8 cellular contexts compared by ENCODE assay signal in genomic region chr6:30614843-30615218, GRCh38. TPM values are rescaled to one million over a fixed set of nuclear protein-coding genes. Genes with fewer than 3 reads are reported as not detected.
DNase-seq lines count a peak whose midpoint lies in the region; ATAC-seq, FAIRE-seq and TF ChIP-seq lines count a peak whose summit lies in the region.

No MANE protein-coding gene starts in this region.

- peak overlapping the region; percentile 88 for H3K4me2 ChIP-seq in HepG2 (ENCODE audit: low read depth, low read length)

- POLR2A ChIA-PET in HepG2 (lab: Yijun Ruan, JAX) = interaction anchor here (0.7 to 4.8 kb wide), 43 partner anchors 10 to 1207 kb away, joined by 3 to 172 read pairs (median 4); partner anchors contain the start of genes ABCF1, ATAT1, C6orf136 and DHX16

- peak; percentile 38 for ATAC-seq in GM19035 (IDR thresholded peaks at IDR 0.05; ENCODE audit: unreplicated experiment)
- peak; percentile 58 for ATAC-seq in HepG2

- FAIRE-seq in HepG2 (lab: Jason Lieb, UNC) = peak; percentile 66

- peak overlapping the region; percentile 92 to 100 (median 99) for H3K27ac ChIP-seq in dorsolateral prefrontal cortex
- peak overlapping the region; percentile 98 for H3K27ac ChIP-seq in HepG2 (ENCODE audit: extremely low read length, insufficient read depth, low read length)

- peaks cover 12% of the 10 kb centered on the region for H4K20me1 ChIP-seq in HepG2 (ENCODE audit: insufficient read depth, low read length)

- H3K9ac ChIP-seq in HepG2 (ENCODE audit: insufficient read depth, low read depth, low read length) = peak overlapping the region; percentile 100

- peaks cover 35% of the 10 kb centered on the region for H3K4me1 ChIP-seq in HepG2 (ENCODE audit: insufficient read depth, low read length)

- no peaks in the 10 kb centered on the region for H3K9me3 ChIP-seq in HepG2 (ENCODE audit: low read length)

- TF ChIP-seq EP300 in HepG2 (IDR thresholded peaks at IDR 0.05; ENCODE audit: low read depth in 2 of 2, low read length in 2 of 2) = peak in 1 of 2 experiments; percentile 52; a peak in 2 of 4 replicates
- no peak for TF ChIP-seq EP300 in HepG2 (CRISPR knock-in tag; IDR thresholded peaks at IDR 0.05; ENCODE audit: borderline replicate concordance)

- H3K4me3 ChIP-seq in dorsolateral prefrontal cortex = peak overlapping the region; percentile 62 to 100 (median 91)
- peak overlapping the region; percentile 74 to 97 (median 87); a peak in 5 of 6 replicates for H3K4me3 ChIP-seq in HepG2 (replicated peaks in 1 of 3; ENCODE audit: insufficient read depth in 1 of 3, low read depth in 2 of 3, low read length in 3 of 3)

- peak in 1 of 2 experiments; percentile 65; a peak in 2 of 4 replicates for TF ChIP-seq POLR2A in HepG2 (IDR thresholded peaks at IDR 0.05; ENCODE audit: insufficient read depth in 1 of 2, low read depth in 2 of 2, low read length in 2 of 2)

- 0 out of 2 replicates have a peak, but pooled peaks have one; percentile 8 for TF ChIP-seq RAD21 in HepG2 (CRISPR knock-in tag; IDR thresholded peaks at IDR 0.05)

- in situ Hi-C loops in HepG2 (cut with HindIII; ENCODE audit: extremely low pct_ligation_motif_present, low pct_unique_long_range_greater_than_20kb) = no loop called here

- H3K27me3 ChIP-seq in dorsolateral prefrontal cortex (no peaks in the 10 kb centered on the region), HepG2 (ENCODE audit: control insufficient read depth in 1 of 2, insufficient read depth in 2 of 2, low read length in 2 of 2) (no peaks in the 10 kb centered on the region; a peak in 1 of 5 replicates)

- intact Hi-C loops in dorsolateral prefrontal cortex (cut with DNase I) = loop anchor here (5.0 kb wide), 3 partner anchors 43 to 102 kb away; partner anchors contain the start of genes ABCF1 (in 1 of the 2), GNL1 (in 1 of the 2), MDC1 (in 1 of the 2) and PRR3 (in 1 of the 2)
- intact Hi-C loops in HepG2 (cut with micrococcal nuclease; ENCODE audit: unreplicated experiment) = loop anchor here (5.0 kb wide), 1 partner anchor 42 kb away; no protein-coding TSS in a partner anchor

- H3K79me2 ChIP-seq in HepG2 (ENCODE audit: insufficient read depth, low read length) = peaks cover 44% of the 10 kb centered on the region

- peak; percentile 93 for DNase-seq in AG08395 (ENCODE audit: low spot score)
- DNase-seq in HK-2 (ENCODE audit: unreplicated experiment) = peak; percentile 81
- DNase-seq in NCI-H82 (lab: John Stamatoyannopoulos, UW) = peak; percentile 99
- DNase-seq in activated CD4-positive, alpha-beta T cell treated with anti-CD3 and anti-CD28 coated beads, Interleukin-2, amount 50 U/mL, for 48 hours = peak; percentile 77 to 86
- peak; percentile 29 to 91 (median 85) for DNase-seq in dorsolateral prefrontal cortex
- DNase-seq in HepG2 (ENCODE audit: low spot score) = peak; percentile 99
- peak; percentile 69 for DNase-seq in stimulated activated CD4-positive, alpha-beta T cell treated with anti-CD3 and anti-CD28 coated beads, Interleukin-4, amount 100 ng/mL, for 1 hour

- WGBS in HepG2 (ENCODE audit: low lambda C conversion rate) = 1% methylated on average over 6 of the region's 6 CpGs

- CTCF ChIA-PET in HepG2 (lab: Yijun Ruan, JAX; ENCODE audit: low intra/inter-chr PET ratio, low total read pairs) = no interaction called here

- no peak overlapping the region for H2AFZ ChIP-seq in HepG2 (ENCODE audit: low read length)

- no TSS peak for BruUV-seq in HepG2 (replicated peaks; lab: Mats Ljungman, UMichigan)

- peaks cover 2 to 12% of the 10 kb centered on the region in 2 experiments for H3K36me3 ChIP-seq in HepG2 (replicated peaks in 1 of 2; ENCODE audit: control insufficient read depth in 1 of 2, insufficient read depth in 2 of 2, low read length in 2 of 2)

- TF ChIP-seq CTCF in dorsolateral prefrontal cortex (IDR thresholded peaks at IDR 0.05 in 54 of 56, conservative IDR thresholded peaks at IDR 0.05 in 2 of 56; ENCODE audit: low read depth in 1 of 56, partially characterized antibody in 56 of 56) (peak in 7 of 56 donors; percentile 9 to 30 (median 24)), HepG2 (CRISPR knock-in tag; IDR thresholded peaks at IDR 0.05) (no peak)

RNA-seq across cellular contexts. Expression of gene PPP1R10, which starts 2.2 kb away (rescaled TPM):
- 100 to 1,000 TPM in 1 of 120 experiments, 10 to 100 TPM in 119; 42.2 to 100 (median 68.4) TPM for total RNA-seq in dorsolateral prefrontal cortex
- 19.5 and 38.4 TPM in 2 replicates for total RNA-seq in HepG2 (2016; rRNA removed; fragmentation: Illumina TruSeq; extraction: Trizol)
- total RNA-seq in HepG2 (2016; cell fraction: cytosol; rRNA removed; fragmentation: Illumina TruSeq; extraction: Trizol; ENCODE audit: low read depth) = 5.1 and 5.4 TPM in 2 replicates
- total RNA-seq in HepG2 (2016; cell fraction: insoluble cytoplasmic fraction; rRNA removed; fragmentation: Illumina TruSeq; extraction: Trizol) = 13.2 and 42.6 TPM in 2 replicates
- 19.2 and 21.3 TPM in 2 replicates for total RNA-seq in HepG2 (2016; cell fraction: membrane; rRNA removed; fragmentation: Illumina TruSeq; extraction: Trizol)
- total RNA-seq in HepG2 (2016; cell fraction: nucleus; rRNA removed; fragmentation: Illumina TruSeq; extraction: Trizol) = 91.7 and 92.9 TPM in 2 replicates
- 24.2 and 26.3 TPM in 2 replicates for polyA plus RNA-seq in HepG2 (2011; rRNA removed)
- 7.9 and 8.8 TPM in 2 replicates for polyA plus RNA-seq in HepG2 (2011; cell fraction: cytosol; rRNA removed)
- 65.0 and 73.1 TPM in 2 replicates for polyA plus RNA-seq in HepG2 (2011; cell fraction: nucleus; rRNA removed)
- polyA plus RNA-seq in HepG2 (2012) = 21.8 and 27.4 TPM in 2 replicates
- polyA plus RNA-seq in HepG2 (2016; cell fraction: cytosol; fragmentation: Illumina TruSeq; extraction: Trizol; ENCODE audit: low read depth) = 1.3 and 1.7 TPM in 2 replicates
- polyA plus RNA-seq in HepG2 (2016; cell fraction: insoluble cytoplasmic fraction; fragmentation: Illumina TruSeq; extraction: Trizol; ENCODE audit: low read depth) = 13.5 and 21.2 TPM in 2 replicates
- polyA plus RNA-seq in HepG2 (2016; cell fraction: membrane; fragmentation: Illumina TruSeq; extraction: Trizol; ENCODE audit: low read depth) = 3.0 and 3.3 TPM in 2 replicates
- polyA plus RNA-seq in HepG2 (2016; cell fraction: nucleus; fragmentation: Illumina TruSeq; extraction: Trizol; ENCODE audit: insufficient read depth, low read depth) = 51.3 and 58.2 TPM in 2 replicates
- polyA minus RNA-seq in HepG2 (2011; rRNA and poly(A)+ RNA removed; ENCODE audit: low replicate concordance) = 75.0 and 146 TPM in 2 replicates
- polyA minus RNA-seq in HepG2 (2011; cell fraction: cytosol; rRNA and poly(A)+ RNA removed) = 20.5 and 21.2 TPM in 2 replicates
- 501 and 572 TPM in 2 replicates for polyA minus RNA-seq in HepG2 (2011; cell fraction: nucleus; rRNA and poly(A)+ RNA removed)

RNA-seq across cellular contexts. Expression of gene MRPS18B, which starts 2.8 kb away (rescaled TPM):
- total RNA-seq in dorsolateral prefrontal cortex = 10 to 100 TPM; 25.2 to 53.5 (median 36.4) TPM
- 125 and 143 TPM in 2 replicates for total RNA-seq in HepG2 (2016; rRNA removed; fragmentation: Illumina TruSeq; extraction: Trizol)
- 32.6 TPM in 2 replicates for total RNA-seq in HepG2 (2016; cell fraction: cytosol; rRNA removed; fragmentation: Illumina TruSeq; extraction: Trizol; ENCODE audit: low read depth)
- total RNA-seq in HepG2 (2016; cell fraction: insoluble cytoplasmic fraction; rRNA removed; fragmentation: Illumina TruSeq; extraction: Trizol) = 120 and 146 TPM in 2 replicates
- 53.3 and 56.2 TPM in 2 replicates for total RNA-seq in HepG2 (2016; cell fraction: membrane; rRNA removed; fragmentation: Illumina TruSeq; extraction: Trizol)
- total RNA-seq in HepG2 (2016; cell fraction: nucleus; rRNA removed; fragmentation: Illumina TruSeq; extraction: Trizol) = 38.3 and 39.9 TPM in 2 replicates
- polyA plus RNA-seq in HepG2 (2011; rRNA removed) = 120 and 131 TPM in 2 replicates
- 137 and 149 TPM in 2 replicates for polyA plus RNA-seq in HepG2 (2011; cell fraction: cytosol; rRNA removed)
- 25.6 and 35.8 TPM in 2 replicates for polyA plus RNA-seq in HepG2 (2011; cell fraction: nucleus; rRNA removed)
- 83.8 and 84.0 TPM in 2 replicates for polyA plus RNA-seq in HepG2 (2012)
- 28.1 and 28.2 TPM in 2 replicates for polyA plus RNA-seq in HepG2 (2016; cell fraction: cytosol; fragmentation: Illumina TruSeq; extraction: Trizol; ENCODE audit: low read depth)
- polyA plus RNA-seq in HepG2 (2016; cell fraction: insoluble cytoplasmic fraction; fragmentation: Illumina TruSeq; extraction: Trizol; ENCODE audit: low read depth) = 143 and 157 TPM in 2 replicates
- 41.0 and 43.8 TPM in 2 replicates for polyA plus RNA-seq in HepG2 (2016; cell fraction: membrane; fragmentation: Illumina TruSeq; extraction: Trizol; ENCODE audit: low read depth)
- 60.4 and 64.4 TPM in 2 replicates for polyA plus RNA-seq in HepG2 (2016; cell fraction: nucleus; fragmentation: Illumina TruSeq; extraction: Trizol; ENCODE audit: insufficient read depth, low read depth)
- polyA minus RNA-seq in HepG2 (2011; rRNA and poly(A)+ RNA removed; ENCODE audit: low replicate concordance) = 114 and 157 TPM in 2 replicates
- 64.3 and 74.7 TPM in 2 replicates for polyA minus RNA-seq in HepG2 (2011; cell fraction: cytosol; rRNA and poly(A)+ RNA removed)
- 20.7 and 27.8 TPM in 2 replicates for polyA minus RNA-seq in HepG2 (2011; cell fraction: nucleus; rRNA and poly(A)+ RNA removed)

RNA-seq across cellular contexts. Expression of gene ATAT1, which starts 11.8 kb away (rescaled TPM):
- total RNA-seq in dorsolateral prefrontal cortex (10 to 100 TPM; 24.7 to 47.2 (median 35.8) TPM), HepG2 (2016; rRNA removed; fragmentation: Illumina TruSeq; extraction: Trizol) (5.4 and 9.2 TPM in 2 replicates)
- total RNA-seq in HepG2 (2016; cell fraction: cytosol; rRNA removed; fragmentation: Illumina TruSeq; extraction: Trizol; ENCODE audit: low read depth) = 3.2 and 3.8 TPM in 2 replicates
- total RNA-seq in HepG2 (2016; cell fraction: insoluble cytoplasmic fraction; rRNA removed; fragmentation: Illumina TruSeq; extraction: Trizol) = 4.1 and 8.8 TPM in 2 replicates
- 4.9 and 5.1 TPM in 2 replicates for total RNA-seq in HepG2 (2016; cell fraction: membrane; rRNA removed; fragmentation: Illumina TruSeq; extraction: Trizol)
- 15.0 and 18.1 TPM in 2 replicates for total RNA-seq in HepG2 (2016; cell fraction: nucleus; rRNA removed; fragmentation: Illumina TruSeq; extraction: Trizol)
- 23.4 and 23.6 TPM in 2 replicates for polyA plus RNA-seq in HepG2 (2011; rRNA removed)
- 10.8 and 11.0 TPM in 2 replicates for polyA plus RNA-seq in HepG2 (2011; cell fraction: cytosol; rRNA removed)
- polyA plus RNA-seq in HepG2 (2011; cell fraction: nucleus; rRNA removed) = 109 and 119 TPM in 2 replicates
- 20.0 and 22.9 TPM in 2 replicates for polyA plus RNA-seq in HepG2 (2012)
- 5.4 and 5.6 TPM in 2 replicates for polyA plus RNA-seq in HepG2 (2016; cell fraction: cytosol; fragmentation: Illumina TruSeq; extraction: Trizol; ENCODE audit: low read depth)
- polyA plus RNA-seq in HepG2 (2016; cell fraction: insoluble cytoplasmic fraction; fragmentation: Illumina TruSeq; extraction: Trizol; ENCODE audit: low read depth) = 9.1 and 11.5 TPM in 2 replicates
- polyA plus RNA-seq in HepG2 (2016; cell fraction: membrane; fragmentation: Illumina TruSeq; extraction: Trizol; ENCODE audit: low read depth) = 6.3 and 6.4 TPM in 2 replicates
- 79.3 and 83.9 TPM in 2 replicates for polyA plus RNA-seq in HepG2 (2016; cell fraction: nucleus; fragmentation: Illumina TruSeq; extraction: Trizol; ENCODE audit: insufficient read depth, low read depth)
- 1.2 and 8.8 TPM in 2 replicates for polyA minus RNA-seq in HepG2 (2011; rRNA and poly(A)+ RNA removed; ENCODE audit: low replicate concordance)
- polyA minus RNA-seq in HepG2 (2011; cell fraction: cytosol; rRNA and poly(A)+ RNA removed) = 5.5 and 8.2 TPM in 2 replicates
- polyA minus RNA-seq in HepG2 (2011; cell fraction: nucleus; rRNA and poly(A)+ RNA removed) = 26.5 and 34.9 TPM in 2 replicates

RNA-seq across cellular contexts. Expression of gene C6orf136, which starts 32.1 kb away (rescaled TPM):
- 100 to 1,000 TPM in 1 of 120 experiments, 10 to 100 TPM in 119; 30.6 to 105 (median 61.8) TPM for total RNA-seq in dorsolateral prefrontal cortex
- total RNA-seq in HepG2 (2016; rRNA removed; fragmentation: Illumina TruSeq; extraction: Trizol) = 9.2 and 12.0 TPM in 2 replicates
- total RNA-seq in HepG2 (2016; cell fraction: cytosol; rRNA removed; fragmentation: Illumina TruSeq; extraction: Trizol; ENCODE audit: low read depth) = 33.8 and 41.8 TPM in 2 replicates
- total RNA-seq in HepG2 (2016; cell fraction: insoluble cytoplasmic fraction; rRNA removed; fragmentation: Illumina TruSeq; extraction: Trizol) = 8.9 and 10.1 TPM in 2 replicates
- total RNA-seq in HepG2 (2016; cell fraction: membrane; rRNA removed; fragmentation: Illumina TruSeq; extraction: Trizol) = 12.4 and 18.6 TPM in 2 replicates
- total RNA-seq in HepG2 (2016; cell fraction: nucleus; rRNA removed; fragmentation: Illumina TruSeq; extraction: Trizol) = 12.8 and 13.7 TPM in 2 replicates
- polyA plus RNA-seq in HepG2 (2011; rRNA removed) = 26.2 and 30.1 TPM in 2 replicates
- polyA plus RNA-seq in HepG2 (2011; cell fraction: cytosol; rRNA removed) = 17.0 and 17.6 TPM in 2 replicates
- polyA plus RNA-seq in HepG2 (2011; cell fraction: nucleus; rRNA removed) = 79.6 and 93.9 TPM in 2 replicates
- polyA plus RNA-seq in HepG2 (2012) = 22.0 and 33.4 TPM in 2 replicates
- polyA plus RNA-seq in HepG2 (2016; cell fraction: cytosol; fragmentation: Illumina TruSeq; extraction: Trizol; ENCODE audit: low read depth) = 10.0 and 11.2 TPM in 2 replicates
- 12.8 and 17.8 TPM in 2 replicates for polyA plus RNA-seq in HepG2 (2016; cell fraction: insoluble cytoplasmic fraction; fragmentation: Illumina TruSeq; extraction: Trizol; ENCODE audit: low read depth)
- 15.4 and 15.6 TPM in 2 replicates for polyA plus RNA-seq in HepG2 (2016; cell fraction: membrane; fragmentation: Illumina TruSeq; extraction: Trizol; ENCODE audit: low read depth)
- polyA plus RNA-seq in HepG2 (2016; cell fraction: nucleus; fragmentation: Illumina TruSeq; extraction: Trizol; ENCODE audit: insufficient read depth, low read depth) = 42.7 and 49.6 TPM in 2 replicates
- 24.3 and 32.9 TPM in 2 replicates for polyA minus RNA-seq in HepG2 (2011; rRNA and poly(A)+ RNA removed; ENCODE audit: low replicate concordance)
- polyA minus RNA-seq in HepG2 (2011; cell fraction: cytosol; rRNA and poly(A)+ RNA removed) = 13.4 and 18.0 TPM in 2 replicates
- polyA minus RNA-seq in HepG2 (2011; cell fraction: nucleus; rRNA and poly(A)+ RNA removed) = 13.8 and 16.6 TPM in 2 replicates

RNA-seq across cellular contexts. Expression of gene ABCF1, which starts 43.6 kb away (rescaled TPM):
- 10 to 100 TPM; 24.2 to 44.5 (median 34.1) TPM for total RNA-seq in dorsolateral prefrontal cortex
- 98.9 and 104 TPM in 2 replicates for total RNA-seq in HepG2 (2016; rRNA removed; fragmentation: Illumina TruSeq; extraction: Trizol)
- 8.1 and 8.9 TPM in 2 replicates for total RNA-seq in HepG2 (2016; cell fraction: cytosol; rRNA removed; fragmentation: Illumina TruSeq; extraction: Trizol; ENCODE audit: low read depth)
- total RNA-seq in HepG2 (2016; cell fraction: insoluble cytoplasmic fraction; rRNA removed; fragmentation: Illumina TruSeq; extraction: Trizol) = 89.2 and 106 TPM in 2 replicates
- 23.0 and 27.5 TPM in 2 replicates for total RNA-seq in HepG2 (2016; cell fraction: membrane; rRNA removed; fragmentation: Illumina TruSeq; extraction: Trizol)
- 61.2 and 71.0 TPM in 2 replicates for total RNA-seq in HepG2 (2016; cell fraction: nucleus; rRNA removed; fragmentation: Illumina TruSeq; extraction: Trizol)
- polyA plus RNA-seq in HepG2 (2011; rRNA removed) = 25.4 and 33.7 TPM in 2 replicates
- 35.0 and 35.5 TPM in 2 replicates for polyA plus RNA-seq in HepG2 (2011; cell fraction: cytosol; rRNA removed)
- 75.1 and 116 TPM in 2 replicates for polyA plus RNA-seq in HepG2 (2011; cell fraction: nucleus; rRNA removed)
- 50.5 and 61.2 TPM in 2 replicates for polyA plus RNA-seq in HepG2 (2012)
- polyA plus RNA-seq in HepG2 (2016; cell fraction: cytosol; fragmentation: Illumina TruSeq; extraction: Trizol; ENCODE audit: low read depth) = 5.5 and 7.0 TPM in 2 replicates
- polyA plus RNA-seq in HepG2 (2016; cell fraction: insoluble cytoplasmic fraction; fragmentation: Illumina TruSeq; extraction: Trizol; ENCODE audit: low read depth) = 87.5 and 108 TPM in 2 replicates
- polyA plus RNA-seq in HepG2 (2016; cell fraction: membrane; fragmentation: Illumina TruSeq; extraction: Trizol; ENCODE audit: low read depth) = 13.4 and 16.7 TPM in 2 replicates
- 107 and 118 TPM in 2 replicates for polyA plus RNA-seq in HepG2 (2016; cell fraction: nucleus; fragmentation: Illumina TruSeq; extraction: Trizol; ENCODE audit: insufficient read depth, low read depth)
- 69.0 and 79.0 TPM in 2 replicates for polyA minus RNA-seq in HepG2 (2011; rRNA and poly(A)+ RNA removed; ENCODE audit: low replicate concordance)
- 37.8 and 41.4 TPM in 2 replicates for polyA minus RNA-seq in HepG2 (2011; cell fraction: cytosol; rRNA and poly(A)+ RNA removed)
- polyA minus RNA-seq in HepG2 (2011; cell fraction: nucleus; rRNA and poly(A)+ RNA removed) = 51.5 and 64.8 TPM in 2 replicates

Comparison
In these comparisons a context has a peak if more than half of its experiments do, and no peak if none do; other contexts are left out.
1. Peak in every context shown above with its lines: DNase-seq, ATAC-seq, H3K4me3 ChIP-seq and H3K27ac ChIP-seq.